In the genomic region with DNA sequence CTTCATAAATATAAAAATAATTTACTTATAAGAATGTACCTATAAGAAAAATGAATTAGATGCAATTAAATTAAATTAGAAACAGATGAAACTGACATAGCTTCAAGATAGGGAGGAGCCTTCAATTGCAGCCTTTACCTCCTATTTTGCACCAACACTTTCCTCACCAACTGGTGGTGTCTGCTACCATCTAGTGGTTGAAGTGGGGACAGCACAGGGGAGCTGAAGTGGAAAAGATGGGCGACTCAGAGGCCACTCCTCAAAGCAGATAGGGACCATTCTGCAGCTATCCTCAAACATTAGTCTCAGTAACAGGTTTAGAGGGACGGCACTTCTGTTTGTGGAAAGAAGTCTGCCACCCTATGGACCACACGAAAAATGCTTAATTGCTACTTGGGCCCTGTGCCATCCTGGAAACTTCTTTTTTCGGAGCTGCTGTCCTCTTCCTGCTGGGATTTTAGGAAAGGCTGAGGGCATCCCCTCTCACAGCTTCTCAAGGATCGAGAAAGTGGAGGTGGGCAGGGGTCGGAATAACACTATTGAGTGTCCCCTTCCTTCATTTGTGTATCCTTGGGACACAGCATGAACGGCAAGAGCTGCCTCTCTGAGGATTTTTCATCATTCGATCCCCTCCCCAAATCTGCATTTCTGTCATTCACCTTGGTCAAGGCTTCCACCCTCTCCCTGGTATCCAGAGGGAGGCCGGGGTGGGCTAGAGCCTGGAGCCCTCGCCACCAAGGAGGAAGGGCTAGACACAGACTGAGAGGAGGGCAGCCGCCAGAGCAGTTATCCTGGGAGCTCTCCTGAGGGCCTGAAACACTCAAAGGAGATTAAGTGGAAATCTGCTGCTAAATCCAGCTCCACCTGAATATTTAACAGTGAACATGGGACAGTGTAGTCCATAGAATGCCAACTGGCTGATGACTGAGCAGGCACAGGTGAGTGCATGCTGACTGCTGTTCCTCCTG, we compare ENCODE assay signal across 9 cellular contexts. TPM values are rescaled to one million over a fixed set of nuclear protein-coding genes. Genes with fewer than 3 reads are reported as not detected.
DNase-seq lines count a peak whose midpoint lies in the region; ATAC-seq, FAIRE-seq and TF ChIP-seq lines count a peak whose summit lies in the region.
"Had no signal": no experiment of that assay in that cellular context is flagged by ENCODE, and none has a peak within 500 bp of the region (broad histone marks: within the 10 kb centered on the region; RNA-seq: fewer than 3 reads in every experiment).

No MANE protein-coding gene starts in this region.

- H3K27ac Mint-ChIP-seq in activated naive CD4-positive, alpha-beta T cell treated with anti-CD3 and anti-CD28 coated beads, Interleukin-2, amount 10 ng/mL, durations not matched to agents 7 days and 5 days = no peak overlapping the region
- H3K27ac Mint-ChIP-seq in glutamatergic neuron (ENCODE audit: unreplicated experiment) = no peak overlapping the region

- ATAC-seq in GM18867 (IDR thresholded peaks at IDR 0.05; ENCODE audit: unreplicated experiment) (peak; percentile 67), SK-N-SH treated with all-trans-retinoic acid at 6 μM for 48 hours (peak; percentile 94)

- DNase-seq in NCI-H1105 treated with DMSO at 0.1 percent for 48 hours (lab: John Stamatoyannopoulos, UW) (peak; percentile 69), glutamatergic neuron (peak; percentile 89), posterior vena cava (ENCODE audit: low spot score) (peak; percentile 83), urothelium cell line (ENCODE audit: low spot score) (peak; percentile 87)
- peak; percentile 89 for DNase-seq in activated naive CD4-positive, alpha-beta T cell treated with anti-CD3 and anti-CD28 coated beads, Interleukin-2, amount 10 ng/mL, durations not matched to agents 7 days and 5 days

- peak; percentile 86 for TF ChIP-seq CTCF in glutamatergic neuron (IDR thresholded peaks at IDR 0.05; ENCODE audit: partially characterized antibody, unreplicated experiment)

- H3K4me1 Mint-ChIP-seq in activated naive CD4-positive, alpha-beta T cell treated with anti-CD3 and anti-CD28 coated beads, Interleukin-2, amount 10 ng/mL, durations not matched to agents 7 days and 5 days = no peaks in the 10 kb centered on the region
- H3K4me1 Mint-ChIP-seq in glutamatergic neuron (ENCODE audit: low read depth, unreplicated experiment) = peaks cover 15% of the 10 kb centered on the region

- H3K27me3 Mint-ChIP-seq in activated naive CD4-positive, alpha-beta T cell treated with anti-CD3 and anti-CD28 coated beads, Interleukin-2, amount 10 ng/mL, durations not matched to agents 7 days and 5 days = peaks cover 11% of the 10 kb centered on the region
- peaks cover 9% of the 10 kb centered on the region for H3K27me3 Mint-ChIP-seq in glutamatergic neuron (ENCODE audit: unreplicated experiment)

- no peak overlapping the region for H3K4me3 Mint-ChIP-seq in activated naive CD4-positive, alpha-beta T cell treated with anti-CD3 and anti-CD28 coated beads, Interleukin-2, amount 10 ng/mL, durations not matched to agents 7 days and 5 days
- no peak overlapping the region for H3K4me3 Mint-ChIP-seq in glutamatergic neuron (ENCODE audit: unreplicated experiment)

- intact Hi-C loops in posterior vena cava (cut with DNase I) = loop anchor here (2.0 to 5.0 kb wide), 2 partner anchors 48 to 254 kb away; no protein-coding TSS in a partner anchor

- H3K9me3 Mint-ChIP-seq in activated naive CD4-positive, alpha-beta T cell treated with anti-CD3 and anti-CD28 coated beads, Interleukin-2, amount 10 ng/mL, durations not matched to agents 7 days and 5 days = no peaks in the 10 kb centered on the region
- peaks cover 16% of the 10 kb centered on the region for H3K9me3 Mint-ChIP-seq in glutamatergic neuron (ENCODE audit: unreplicated experiment)

- H3K36me3 Mint-ChIP-seq in activated naive CD4-positive, alpha-beta T cell treated with anti-CD3 and anti-CD28 coated beads, Interleukin-2, amount 10 ng/mL, durations not matched to agents 7 days and 5 days = no peaks in the 10 kb centered on the region
- H3K36me3 Mint-ChIP-seq in glutamatergic neuron (ENCODE audit: unreplicated experiment) = no peaks in the 10 kb centered on the region

- peak; percentile 90 for FAIRE-seq in A204.1 (lab: Jason Lieb, UNC)
- FAIRE-seq in urothelium cell line (lab: Jason Lieb, UNC) = peak; percentile 66

- CTCF ChIA-PET in activated naive CD4-positive, alpha-beta T cell treated with anti-CD3 and anti-CD28 coated beads, Interleukin-2, amount 10 ng/mL, durations not matched to agents 7 days and 5 days (lab: Charles Lee) = interaction anchor here (0.6 to 3.7 kb wide), 45 partner anchors 8 to 408 kb away, joined by 3 to 96 read pairs (median 4); partner anchors contain the start of genes KCNC4, LAMTOR5 and RBM15

TF ChIP-seq in SK-N-SH treated with all-trans-retinoic acid at 6 μM for 48 hours, 23 proteins besides CTCF, POLR2A, EP300 and RAD21:
- no peak for TF ChIP-seq SNAI2 (CRISPR knock-in tag; IDR thresholded peaks at IDR 0.05)
- TF ChIP-seq, protein P1, sequence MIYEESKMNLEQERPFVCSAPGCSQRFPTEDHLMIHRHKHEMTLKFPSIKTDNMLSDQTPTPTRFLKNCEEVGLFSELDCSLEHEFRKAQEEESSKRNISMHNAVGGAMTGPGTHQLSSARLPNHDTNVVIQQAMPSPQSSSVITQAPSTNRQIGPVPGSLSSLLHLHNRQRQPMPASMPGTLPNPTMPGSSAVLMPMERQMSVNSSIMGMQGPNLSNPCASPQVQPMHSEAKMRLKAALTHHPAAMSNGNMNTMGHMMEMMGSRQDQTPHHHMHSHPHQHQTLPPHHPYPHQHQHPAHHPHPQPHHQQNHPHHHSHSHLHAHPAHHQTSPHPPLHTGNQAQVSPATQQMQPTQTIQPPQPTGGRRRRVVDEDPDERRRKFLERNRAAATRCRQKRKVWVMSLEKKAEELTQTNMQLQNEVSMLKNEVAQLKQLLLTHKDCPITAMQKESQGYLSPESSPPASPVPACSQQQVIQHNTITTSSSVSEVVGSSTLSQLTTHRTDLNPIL (CRISPR knock-in tag; IDR thresholded peaks at IDR 0.05; ENCODE audit: low read depth) = no peak
- no peak for TF ChIP-seq ESRRG (CRISPR knock-in tag; IDR thresholded peaks at IDR 0.05)
- TF ChIP-seq, protein P2, sequence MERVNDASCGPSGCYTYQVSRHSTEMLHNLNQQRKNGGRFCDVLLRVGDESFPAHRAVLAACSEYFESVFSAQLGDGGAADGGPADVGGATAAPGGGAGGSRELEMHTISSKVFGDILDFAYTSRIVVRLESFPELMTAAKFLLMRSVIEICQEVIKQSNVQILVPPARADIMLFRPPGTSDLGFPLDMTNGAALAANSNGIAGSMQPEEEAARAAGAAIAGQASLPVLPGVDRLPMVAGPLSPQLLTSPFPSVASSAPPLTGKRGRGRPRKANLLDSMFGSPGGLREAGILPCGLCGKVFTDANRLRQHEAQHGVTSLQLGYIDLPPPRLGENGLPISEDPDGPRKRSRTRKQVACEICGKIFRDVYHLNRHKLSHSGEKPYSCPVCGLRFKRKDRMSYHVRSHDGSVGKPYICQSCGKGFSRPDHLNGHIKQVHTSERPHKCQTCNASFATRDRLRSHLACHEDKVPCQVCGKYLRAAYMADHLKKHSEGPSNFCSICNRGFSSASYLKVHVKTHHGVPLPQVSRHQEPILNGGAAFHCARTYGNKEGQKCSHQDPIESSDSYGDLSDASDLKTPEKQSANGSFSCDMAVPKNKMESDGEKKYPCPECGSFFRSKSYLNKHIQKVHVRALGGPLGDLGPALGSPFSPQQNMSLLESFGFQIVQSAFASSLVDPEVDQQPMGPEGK (CRISPR knock-in tag; IDR thresholded peaks at IDR 0.05; ENCODE audit: borderline replicate concordance) = no peak
- TF ChIP-seq, protein P3, sequence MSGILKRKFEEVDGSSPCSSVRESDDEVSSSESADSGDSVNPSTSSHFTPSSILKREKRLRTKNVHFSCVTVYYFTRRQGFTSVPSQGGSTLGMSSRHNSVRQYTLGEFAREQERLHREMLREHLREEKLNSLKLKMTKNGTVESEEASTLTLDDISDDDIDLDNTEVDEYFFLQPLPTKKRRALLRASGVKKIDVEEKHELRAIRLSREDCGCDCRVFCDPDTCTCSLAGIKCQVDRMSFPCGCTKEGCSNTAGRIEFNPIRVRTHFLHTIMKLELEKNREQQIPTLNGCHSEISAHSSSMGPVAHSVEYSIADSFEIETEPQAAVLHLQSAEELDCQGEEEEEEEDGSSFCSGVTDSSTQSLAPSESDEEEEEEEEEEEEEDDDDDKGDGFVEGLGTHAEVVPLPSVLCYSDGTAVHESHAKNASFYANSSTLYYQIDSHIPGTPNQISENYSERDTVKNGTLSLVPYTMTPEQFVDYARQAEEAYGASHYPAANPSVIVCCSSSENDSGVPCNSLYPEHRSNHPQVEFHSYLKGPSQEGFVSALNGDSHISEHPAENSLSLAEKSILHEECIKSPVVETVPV (CRISPR knock-in tag; IDR thresholded peaks at IDR 0.05) = no peak
- no peak for TF ChIP-seq ARNTL (CRISPR knock-in tag; IDR thresholded peaks at IDR 0.05; ENCODE audit: borderline replicate concordance, low read depth)
TF ChIP-seq in SK-N-SH treated with all-trans-retinoic acid at 6 μM for 48 hours: peak in this region for 0.

RNA-seq across cellular contexts. Expression of gene PROK1, which starts 9.6 kb away (rescaled TPM):
- total RNA-seq in glutamatergic neuron (ENCODE audit: unreplicated experiment) (not detected), posterior vena cava (under 1 TPM in 1 of 2 donors, not detected in 1; 0.32 TPM)
- total RNA-seq: urinary bladder had no signal

RNA-seq across cellular contexts. Expression of gene LAMTOR5, which starts 53.0 kb away (rescaled TPM):
- 135 TPM for total RNA-seq in glutamatergic neuron (ENCODE audit: unreplicated experiment)
- 10 to 100 TPM; 87.4 to 91.5 TPM for total RNA-seq in posterior vena cava

RNA-seq across cellular contexts. Expression of gene KCNA10, which starts 58.4 kb away (rescaled TPM):
- total RNA-seq in glutamatergic neuron (ENCODE audit: unreplicated experiment) (not detected), posterior vena cava (not detected)
- total RNA-seq: urinary bladder had no signal

Comparison
In these comparisons a context has a peak if more than half of its experiments do, and no peak if none do; other contexts are left out.
1. Peak in every context shown above with its lines: DNase-seq and ATAC-seq.